In genomic region chrX:121579016-121579760, GRCh38 we compare ENCODE assay signal across 8 cellular contexts.
DNase-seq lines count a peak whose midpoint lies in the region; ATAC-seq and TF ChIP-seq lines count a peak whose summit lies in the region.

No MANE protein-coding gene starts in this region.

- H2BK5ac ChIP-seq in neuronal stem cell (ENCODE audit: low read length): no peak overlapping the region

- H3K9me3 ChIP-seq in SK-N-SH: no peaks in the 10 kb centered on the region
- H3K9me3 ChIP-seq in neuronal stem cell (replicated peaks in 1 of 2; ENCODE audit: control insufficient read depth in 2 of 2, insufficient read depth in 1 of 2, low read depth in 1 of 2, low read length in 2 of 2): no peaks in the 10 kb centered on the region

- peak; percentile 2 for DNase-seq in stimulated activated CD4-positive, alpha-beta T cell treated with anti-CD3 and anti-CD28 coated beads, Interleukin-1b, Interleukin-23, amount 100 ng/mL, for 48 hours
- no peak for DNase-seq in stimulated activated CD4-positive, alpha-beta T cell treated with anti-CD3 and anti-CD28 coated beads, Interleukin-12 subunit alpha, Interleukin-12 subunit beta, amount 100 ng/mL, for 4 hours
- DNase-seq in SK-N-SH: peak; percentile 3
- DNase-seq in kidney epithelial cell (ENCODE audit: low read depth): no peak
- DNase-seq in dedifferentiated amniotic fluid mesenchymal stem cell (ENCODE audit: extremely low spot score): no peak
- DNase-seq in neuronal stem cell (ENCODE audit: low spot score): no peak

- TF ChIP-seq RAD21 in SK-N-SH (IDR thresholded peaks at IDR 0.05; ENCODE audit: low read length): peak; percentile 57

- no peak overlapping the region for H2AK5ac ChIP-seq in neuronal stem cell (ENCODE audit: low read depth, low read length)

- H2BK15ac ChIP-seq in neuronal stem cell (ENCODE audit: low read length): no peak overlapping the region

- no peak overlapping the region for H3K9ac ChIP-seq in SK-N-SH
- no peak overlapping the region for H3K9ac ChIP-seq in neuronal stem cell (ENCODE audit: low read depth, low read length, poor library complexity)

- TF ChIP-seq CTCF in SK-N-SH (IDR thresholded peaks at IDR 0.05) (peak; percentile 60), kidney epithelial cell (IDR thresholded peaks at IDR 0.05; ENCODE audit: insufficient read depth, low read length, poor library complexity, severe bottlenecking) (peak; percentile 35)

- no peaks in the 10 kb centered on the region for H3K27me3 ChIP-seq in SK-N-SH (ENCODE audit: insufficient read depth)
- H3K27me3 ChIP-seq in kidney epithelial cell (ENCODE audit: control insufficient read depth, insufficient read depth, low read length): no peaks in the 10 kb centered on the region
- H3K27me3 ChIP-seq in neuronal stem cell (ENCODE audit: control insufficient read depth in 3 of 3, insufficient read depth in 3 of 3, low read depth in 1 of 3, low read length in 3 of 3): no peaks in the 10 kb centered on the region

- peak; percentile 59 for ATAC-seq in HG02981 (IDR thresholded peaks at IDR 0.05; ENCODE audit: unreplicated experiment)
- no peak for ATAC-seq in HG03196 (IDR thresholded peaks at IDR 0.05; ENCODE audit: unreplicated experiment)

- TF ChIP-seq EP300 in SK-N-SH (IDR thresholded peaks at IDR 0.05; ENCODE audit: borderline replicate concordance in 1 of 2, low read depth in 1 of 2, low read length in 1 of 2): 0 out of 4 replicates have a peak, but pooled peaks of 1 of the 2 experiments have one; percentile 22

- H3K36me3 ChIP-seq in SK-N-SH (replicated peaks in 1 of 2; ENCODE audit: control insufficient read depth in 1 of 2, insufficient read depth in 2 of 2, low read length in 1 of 2) (no peaks in the 10 kb centered on the region), kidney epithelial cell (ENCODE audit: control insufficient read depth, insufficient read depth, low read length) (no peaks in the 10 kb centered on the region), neuronal stem cell (replicated peaks in 1 of 2; ENCODE audit: control insufficient read depth in 2 of 2, insufficient read depth in 2 of 2, low read length in 2 of 2) (no peaks in the 10 kb centered on the region)

- POLR2A ChIA-PET in SK-N-SH (lab: Yijun Ruan, JAX): interaction anchor here (0.6 kb wide), 1 partner anchor 789 kb away, joined by 3 read pairs; no protein-coding TSS in a partner anchor

- H4K8ac ChIP-seq in neuronal stem cell (ENCODE audit: low read depth, low read length): no peak overlapping the region

- H3K14ac ChIP-seq in neuronal stem cell (ENCODE audit: low read length): no peak overlapping the region

- 1% methylated on average over 3 of the region's 3 CpGs for WGBS in SK-N-SH (ENCODE audit: low lambda C conversion rate)
- WGBS in neuronal stem cell (ENCODE audit: extremely low coverage in 2 of 2, insufficient read length in 2 of 2, insufficient replicate concordance in 1 of 2), 2 donors: no CpG with 5 or more reads among the region's 3 CpGs

- no peak overlapping the region for H2BK12ac ChIP-seq in neuronal stem cell (ENCODE audit: low read length)

- no peak overlapping the region for H2AFZ ChIP-seq in SK-N-SH (ENCODE audit: low read depth)
- no peak overlapping the region for H2AFZ ChIP-seq in neuronal stem cell (ENCODE audit: low read length)

- CTCF ChIA-PET in SK-N-SH (lab: Yijun Ruan, JAX): interaction anchor here (0.7 to 1.0 kb wide), 2 partner anchors 283 to 474 kb away, joined by 3 read pairs; no protein-coding TSS in a partner anchor

- H4K91ac ChIP-seq in neuronal stem cell (ENCODE audit: low read depth, low read length, poor library complexity): no peak overlapping the region

- H2BK120ac ChIP-seq in neuronal stem cell (ENCODE audit: low read depth, low read length): no peak overlapping the region

- H3K4me2 ChIP-seq in SK-N-SH (no peak overlapping the region), neuronal stem cell (ENCODE audit: insufficient read depth, low read length, poor library complexity, severe bottlenecking) (no peak overlapping the region)

- no peaks in the 10 kb centered on the region for H3F3A ChIP-seq in SK-N-SH (replicated peaks; ENCODE audit: insufficient read depth)

- no peaks in the 10 kb centered on the region for H3K79me2 ChIP-seq in SK-N-SH (ENCODE audit: insufficient read depth)

- H3K79me1 ChIP-seq in neuronal stem cell (ENCODE audit: low read depth, low read length): no peaks in the 10 kb centered on the region

- no peaks in the 10 kb centered on the region for H4K20me1 ChIP-seq in SK-N-SH (ENCODE audit: insufficient read depth)

- H3K23ac ChIP-seq in neuronal stem cell (ENCODE audit: low read depth, low read length, poor library complexity): no peak overlapping the region

- H3K9me2 ChIP-seq in SK-N-SH: no peaks in the 10 kb centered on the region

- H3K4me1 ChIP-seq in SK-N-SH (ENCODE audit: control insufficient read depth in 1 of 2, insufficient read depth in 2 of 2, low read depth in 1 of 2, low read length in 1 of 2): no peaks in the 10 kb centered on the region
- no peaks in the 10 kb centered on the region for H3K4me1 ChIP-seq in neuronal stem cell (ENCODE audit: control insufficient read depth in 2 of 2, insufficient read depth in 1 of 2, low read depth in 1 of 2, low read length in 2 of 2)

- no peak overlapping the region for H3K27ac ChIP-seq in SK-N-SH (ENCODE audit: low read depth in 2 of 2, low read length in 1 of 2)
- no peak overlapping the region for H3K27ac ChIP-seq in neuronal stem cell (replicated peaks; ENCODE audit: low read length)

- H3K4me3 ChIP-seq in SK-N-SH (ENCODE audit: low read depth in 2 of 2, low read length in 1 of 2): no peak overlapping the region
- H3K4me3 ChIP-seq in kidney epithelial cell (ENCODE audit: low read depth, low read length): no peak overlapping the region
- no peak overlapping the region for H3K4me3 ChIP-seq in neuronal stem cell (ENCODE audit: low read length in 2 of 2)

- H3K4ac ChIP-seq in neuronal stem cell (ENCODE audit: low read length): no peak overlapping the region

- H3K18ac ChIP-seq in neuronal stem cell (ENCODE audit: low read length): no peak overlapping the region

TF ChIP-seq in SK-N-SH, 30 proteins besides CTCF, POLR2A, EP300 and RAD21:
- TF ChIP-seq, protein P1, sequence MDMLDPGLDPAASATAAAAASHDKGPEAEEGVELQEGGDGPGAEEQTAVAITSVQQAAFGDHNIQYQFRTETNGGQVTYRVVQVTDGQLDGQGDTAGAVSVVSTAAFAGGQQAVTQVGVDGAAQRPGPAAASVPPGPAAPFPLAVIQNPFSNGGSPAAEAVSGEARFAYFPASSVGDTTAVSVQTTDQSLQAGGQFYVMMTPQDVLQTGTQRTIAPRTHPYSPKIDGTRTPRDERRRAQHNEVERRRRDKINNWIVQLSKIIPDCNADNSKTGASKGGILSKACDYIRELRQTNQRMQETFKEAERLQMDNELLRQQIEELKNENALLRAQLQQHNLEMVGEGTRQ (IDR thresholded peaks at IDR 0.05; ENCODE audit: borderline replicate concordance, low read depth, low read length): no peak
- TF ChIP-seq SMC3 (IDR thresholded peaks at IDR 0.05; ENCODE audit: low read depth, low read length): peak; percentile 22; the same call in 1 of the 2 replicates

Comparison
In these comparisons a context has a peak if more than half of its experiments do, and no peak if none do; other contexts are left out.
1. DNase-seq: peak in stimulated activated CD4-positive, alpha-beta T cell treated with anti-CD3 and anti-CD28 coated beads, Interleukin-1b, Interleukin-23, amount 100 ng/mL, for 48 hours (single experiment) and SK-N-SH (single experiment); none in stimulated activated CD4-positive, alpha-beta T cell treated with anti-CD3 and anti-CD28 coated beads, Interleukin-12 subunit alpha, Interleukin-12 subunit beta, amount 100 ng/mL, for 4 hours (single experiment), kidney epithelial cell (single experiment), dedifferentiated amniotic fluid mesenchymal stem cell (single experiment) and neuronal stem cell (single experiment).